ENCODE assay signal across 1 cellular context in genomic region chr18:46169464-46169941, GRCh38.
TF ChIP-seq lines count a peak whose summit lies in the region.

No MANE protein-coding gene starts in this region.

TF ChIP-seq in H1, 55 proteins besides CTCF, POLR2A, EP300 and RAD21 (continued from another document):
- TF ChIP-seq CHD7 (IDR thresholded peaks at IDR 0.05; ENCODE audit: insufficient replicate concordance, low read length), result no peak
- TF ChIP-seq ATF3 (IDR thresholded peaks at IDR 0.05; ENCODE audit: insufficient read depth, low read depth, low read length), result no peak
